Comparison of ENCODE assay signal across 23 cellular contexts in genomic region chr3:149270180-149270579, GRCh38. TPM values are rescaled to one million over a fixed set of nuclear protein-coding genes. Genes with fewer than 3 reads are reported as not detected.
"Had no signal": no experiment of that assay in that cellular context is flagged by ENCODE, and none has a peak within 500 bp of the region (broad histone marks: within the 10 kb centered on the region; RNA-seq: fewer than 3 reads in every experiment).

No MANE protein-coding gene starts in this region.

- H3K27ac Mint-ChIP-seq: endodermal cell; memory B cell; nephron; T-helper 1 cell treated with Interleukin-12 subunit alpha and Interleukin-12 subunit beta and Interleukin-4 antibody, amounts not matched to agents 30 μg/mL and 1 μg/mL, for 36 hours; WTC11 had no signal

- DNase-seq: activated CD4-positive, alpha-beta T cell treated with anti-CD3 and anti-CD28 coated beads for 48 hours; activated naive CD4-positive, alpha-beta T cell treated with anti-CD3 and anti-CD28 coated beads, Interleukin-2, amount 50 U/mL, for 16 hours; activated T-cell treated with anti-CD3 and anti-CD28 coated beads for 4 hours; amygdala; brain microvascular endothelial cell; dermis blood vessel endothelial cell; endodermal cell; heart left ventricle; left lung; occipital lobe; psoas muscle; stimulated activated CD4-positive, alpha-beta T cell treated with anti-CD3 and anti-CD28 coated beads, Interleukin-2, amount 100 ng/mL, for 48 hours; stimulated activated CD8-positive, alpha-beta memory T cell treated with anti-CD3 and anti-CD28 coated beads, Interleukin-4, amount 100 ng/mL, for 48 hours; stimulated activated naive CD8-positive, alpha-beta T cell treated with anti-CD3 and anti-CD28 coated beads, Interleukin-15, Interleukin-2, amounts not matched to agents 100 U/mL and 50 U/mL, for 24 hours; upper lobe of right lung had no signal

- H3K4me3 ChIP-seq: heart left ventricle, left lung, psoas muscle, upper lobe of right lung had no signal

- H3K27ac ChIP-seq: brain microvascular endothelial cell, heart left ventricle, left lung, psoas muscle, upper lobe of right lung had no signal

- H3K4me3 Mint-ChIP-seq: endodermal cell; memory B cell; nephron; T-helper 1 cell treated with Interleukin-12 subunit alpha and Interleukin-12 subunit beta and Interleukin-4 antibody, amounts not matched to agents 30 μg/mL and 1 μg/mL, for 36 hours; WTC11 had no signal

- H3K27me3 Mint-ChIP-seq: memory B cell had no signal

- H3K9me3 ChIP-seq: heart left ventricle, left lung, psoas muscle, upper lobe of right lung had no signal

- H3K36me3 ChIP-seq: brain microvascular endothelial cell, heart left ventricle, left lung, upper lobe of right lung had no signal

- H3K9me3 Mint-ChIP-seq: endodermal cell; memory B cell; nephron; T-helper 1 cell treated with Interleukin-12 subunit alpha and Interleukin-12 subunit beta and Interleukin-4 antibody, amounts not matched to agents 30 μg/mL and 1 μg/mL, for 36 hours; WTC11 had no signal

- H3K27me3 ChIP-seq: brain microvascular endothelial cell, heart left ventricle, left lung, upper lobe of right lung had no signal

- ATAC-seq: esophagus mucosa; heart left ventricle; left lung; psoas muscle; sciatic nerve; stimulated activated naive CD8-positive, alpha-beta T cell treated with anti-CD3 and anti-CD28 coated beads, Interleukin-15, Interleukin-2, amounts not matched to agents 100 U/mL and 50 U/mL, for 24 hours; upper lobe of right lung; WTC11 had no signal

- H3K4me1 ChIP-seq: upper lobe of right lung had no signal

- H3K36me3 Mint-ChIP-seq: memory B cell, WTC11 had no signal

RNA-seq across cellular contexts. Expression of gene CP, which starts 48.6 kb away (rescaled TPM):
- total RNA-seq: activated CD8-positive, alpha-beta memory T cell treated with anti-CD3 and anti-CD28 coated beads for 36 hours; frontal cortex had no signal
